In genomic region chr11:32886180-32886579, GRCh38 we compare ENCODE assay signal across 4 cellular contexts.
TF ChIP-seq lines count a peak whose summit lies in the region.

No MANE protein-coding gene starts in this region.

TF ChIP-seq in liver, 16 proteins besides CTCF, POLR2A, EP300 and RAD21 (continues in another document):
- TF ChIP-seq NR2F2 (IDR thresholded peaks at IDR 0.05) (no peak), YY1 (IDR thresholded peaks at IDR 0.05) (peak; percentile 59), RXRA (IDR thresholded peaks at IDR 0.05) (peak; percentile 69 to 71), HNF4A (conservative IDR thresholded peaks at IDR 0.05) (peak; percentile 72 to 74), REST (IDR thresholded peaks at IDR 0.05) (peak; percentile 24), FOXA1 (IDR thresholded peaks at IDR 0.05) (no peak), SP1 (IDR thresholded peaks at IDR 0.05) (peak; percentile 78), JUND (IDR thresholded peaks at IDR 0.05) (peak; percentile 52 to 65), TAF1 (conservative IDR thresholded peaks at IDR 0.05) (peak; percentile 64), FOXA2 (IDR thresholded peaks at IDR 0.05) (peak; percentile 27), MAX (IDR thresholded peaks at IDR 0.05) (peak; percentile 55)

TF ChIP-seq in HepG2, 621 proteins besides CTCF, POLR2A, EP300 and RAD21:
- TF ChIP-seq, protein P1, sequence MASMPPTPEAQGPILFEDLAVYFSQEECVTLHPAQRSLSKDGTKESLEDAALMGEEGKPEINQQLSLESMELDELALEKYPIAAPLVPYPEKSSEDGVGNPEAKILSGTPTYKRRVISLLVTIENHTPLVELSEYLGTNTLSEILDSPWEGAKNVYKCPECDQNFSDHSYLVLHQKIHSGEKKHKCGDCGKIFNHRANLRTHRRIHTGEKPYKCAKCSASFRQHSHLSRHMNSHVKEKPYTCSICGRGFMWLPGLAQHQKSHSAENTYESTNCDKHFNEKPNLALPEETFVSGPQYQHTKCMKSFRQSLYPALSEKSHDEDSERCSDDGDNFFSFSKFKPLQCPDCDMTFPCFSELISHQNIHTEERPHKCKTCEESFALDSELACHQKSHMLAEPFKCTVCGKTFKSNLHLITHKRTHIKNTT (CRISPR knock-in tag; IDR thresholded peaks at IDR 0.05) = no peak
- TF ChIP-seq ELK4 (CRISPR knock-in tag; IDR thresholded peaks at IDR 0.05; ENCODE audit: borderline replicate concordance) (no peak), ZNF3 (CRISPR knock-in tag; IDR thresholded peaks at IDR 0.05) (no peak), MED1 (CRISPR knock-in tag; IDR thresholded peaks at IDR 0.05) (no peak), ZNF781 (CRISPR knock-in tag; IDR thresholded peaks at IDR 0.05; ENCODE audit: borderline replicate concordance, not compliant biosample characterization) (no peak), ZNF589 (CRISPR knock-in tag; conservative IDR thresholded peaks at IDR 0.05) (no peak)
- TF ChIP-seq, protein P2, sequence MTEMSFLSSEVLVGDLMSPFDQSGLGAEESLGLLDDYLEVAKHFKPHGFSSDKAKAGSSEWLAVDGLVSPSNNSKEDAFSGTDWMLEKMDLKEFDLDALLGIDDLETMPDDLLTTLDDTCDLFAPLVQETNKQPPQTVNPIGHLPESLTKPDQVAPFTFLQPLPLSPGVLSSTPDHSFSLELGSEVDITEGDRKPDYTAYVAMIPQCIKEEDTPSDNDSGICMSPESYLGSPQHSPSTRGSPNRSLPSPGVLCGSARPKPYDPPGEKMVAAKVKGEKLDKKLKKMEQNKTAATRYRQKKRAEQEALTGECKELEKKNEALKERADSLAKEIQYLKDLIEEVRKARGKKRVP (CRISPR knock-in tag; IDR thresholded peaks at IDR 0.05) = peak in 1 of 2 experiments; percentile 15; a peak in 1 of 4 replicates
- TF ChIP-seq, protein P3, sequence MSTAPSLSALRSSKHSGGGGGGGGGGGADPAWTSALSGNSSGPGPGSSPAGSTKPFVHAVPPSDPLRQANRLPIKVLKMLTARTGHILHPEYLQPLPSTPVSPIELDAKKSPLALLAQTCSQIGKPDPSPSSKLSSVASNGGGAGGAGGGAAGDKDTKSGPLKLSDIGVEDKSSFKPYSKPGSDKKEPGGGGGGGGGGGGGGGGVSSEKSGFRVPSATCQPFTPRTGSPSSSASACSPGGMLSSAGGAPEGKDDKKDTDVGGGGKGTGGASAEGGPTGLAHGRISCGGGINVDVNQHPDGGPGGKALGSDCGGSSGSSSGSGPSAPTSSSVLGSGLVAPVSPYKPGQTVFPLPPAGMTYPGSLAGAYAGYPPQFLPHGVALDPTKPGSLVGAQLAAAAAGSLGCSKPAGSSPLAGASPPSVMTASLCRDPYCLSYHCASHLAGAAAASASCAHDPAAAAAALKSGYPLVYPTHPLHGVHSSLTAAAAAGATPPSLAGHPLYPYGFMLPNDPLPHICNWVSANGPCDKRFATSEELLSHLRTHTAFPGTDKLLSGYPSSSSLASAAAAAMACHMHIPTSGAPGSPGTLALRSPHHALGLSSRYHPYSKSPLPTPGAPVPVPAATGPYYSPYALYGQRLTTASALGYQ (CRISPR knock-in tag; IDR thresholded peaks at IDR 0.05) = no peak

TF ChIP-seq in HEK293, 187 proteins besides CTCF, POLR2A, EP300 and RAD21:
- TF ChIP-seq ZSCAN16 (tag by site-specific recombination; IDR thresholded peaks at IDR 0.05) = no peak
- no peak for TF ChIP-seq ZNF221 (tag by site-specific recombination; IDR thresholded peaks at IDR 0.05; ENCODE audit: borderline replicate concordance)
- peak; percentile 54 for TF ChIP-seq WT1 (tag by site-specific recombination; IDR thresholded peaks at IDR 0.05)

TF ChIP-seq in H1, 55 proteins besides CTCF, POLR2A, EP300 and RAD21:
- no peak for TF ChIP-seq CHD1 (IDR thresholded peaks at IDR 0.05; ENCODE audit: low read depth, low read length)
- TF ChIP-seq HDAC6 (IDR thresholded peaks at IDR 0.05; ENCODE audit: low read depth, low read length) = no peak
- TF ChIP-seq TAF1 (IDR thresholded peaks at IDR 0.05; ENCODE audit: low read depth, low read length) = no peak
- TF ChIP-seq CTBP2 (IDR thresholded peaks at IDR 0.05; ENCODE audit: borderline replicate concordance, insufficient read depth, insufficient read length, low read length) = no peak
- no peak for TF ChIP-seq KDM4A (IDR thresholded peaks at IDR 0.05; ENCODE audit: low read depth, low read length, severe bottlenecking)
- no peak for TF ChIP-seq SAP30 (IDR thresholded peaks at IDR 0.05; ENCODE audit: insufficient read depth, insufficient replicate concordance, low read length)
- TF ChIP-seq ASH2L (IDR thresholded peaks at IDR 0.05; ENCODE audit: low read length) = no peak
- TF ChIP-seq JUND (IDR thresholded peaks at IDR 0.05; ENCODE audit: low read length) = no peak
- no peak for TF ChIP-seq BCL11A (IDR thresholded peaks at IDR 0.05; ENCODE audit: low read depth in 2 of 2, low read length in 2 of 2)
- TF ChIP-seq MAFK (IDR thresholded peaks at IDR 0.05; ENCODE audit: low read depth, low read length) = no peak
- TF ChIP-seq CBX8 (IDR thresholded peaks at IDR 0.05; ENCODE audit: borderline replicate concordance, low read depth, low read length) = no peak
- no peak for TF ChIP-seq BACH1 (IDR thresholded peaks at IDR 0.05; ENCODE audit: low read length)
- no peak for TF ChIP-seq MAX (IDR thresholded peaks at IDR 0.05)
- TF ChIP-seq GTF2F1 (IDR thresholded peaks at IDR 0.05; ENCODE audit: borderline replicate concordance, low read depth, low read length) = no peak
- TF ChIP-seq HDAC2 (IDR thresholded peaks at IDR 0.05; ENCODE audit: borderline replicate concordance in 1 of 2, low read depth in 2 of 2, low read length in 2 of 2) = no peak
